Comparison of ENCODE assay signal across 8 cellular contexts in the genomic region with DNA sequence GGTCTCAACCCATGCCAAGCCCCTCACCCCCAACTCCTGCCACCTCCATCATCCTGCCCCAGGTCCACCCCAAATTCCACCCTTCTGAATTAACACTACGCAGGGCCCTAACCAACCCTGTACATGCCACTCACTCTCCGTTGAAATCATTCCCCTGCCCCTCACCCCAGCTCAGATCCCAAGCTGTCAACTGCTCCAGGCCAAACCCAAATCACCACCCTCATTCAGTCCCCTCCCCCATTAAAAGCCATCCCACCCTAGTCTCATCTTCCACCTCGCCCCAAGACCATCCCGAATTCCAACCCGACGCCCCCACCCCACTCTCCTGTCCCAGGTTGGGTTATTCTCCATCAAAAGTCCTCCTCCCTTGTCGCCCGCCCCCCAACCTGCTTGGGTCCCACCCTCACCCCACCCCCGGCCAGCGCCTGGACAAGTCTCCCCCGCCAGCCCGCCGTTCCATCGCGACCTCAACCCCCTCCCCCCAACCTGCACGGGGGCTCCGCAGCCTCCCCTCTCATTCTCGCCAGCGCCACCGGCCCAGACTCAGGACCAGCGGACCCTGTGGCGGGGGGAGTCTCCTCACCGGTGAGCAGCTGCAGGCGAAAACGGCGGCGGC. TPM values are rescaled to one million over a fixed set of nuclear protein-coding genes. Genes with fewer than 3 reads are reported as not detected.
A peak's percentile ranks its signal among the peaks of the same experiment; 100 is the strongest.
DNase-seq lines count a peak whose midpoint lies in the region; ATAC-seq, FAIRE-seq and TF ChIP-seq lines count a peak whose summit lies in the region.

No MANE protein-coding gene starts in this region.

- intact Hi-C loops in K562 (cut with micrococcal nuclease), result no loop called here
- intact Hi-C loops in HepG2 (cut with micrococcal nuclease; ENCODE audit: unreplicated experiment), result no loop called here

- H3K4me3 ChIP-seq in BLaER1, result peak overlapping the region; percentile 86
- peak overlapping the region; percentile 76 for H3K4me3 ChIP-seq in K562
- peak overlapping the region; percentile 69 to 87 (median 71) for H3K4me3 ChIP-seq in HepG2 (replicated peaks in 1 of 3; ENCODE audit: insufficient read depth in 1 of 3, low read depth in 2 of 3, low read length in 3 of 3)
- peak overlapping the region; percentile 81 for H3K4me3 ChIP-seq in thymus (ENCODE audit: low read length)

- TF ChIP-seq POLR2A in K562 (conservative IDR thresholded peaks at IDR 0.05) (no peak), HepG2 (IDR thresholded peaks at IDR 0.05; ENCODE audit: insufficient read depth in 1 of 2, low read depth in 2 of 2, low read length in 2 of 2) (no peak), GM18505 (IDR thresholded peaks at IDR 0.05; ENCODE audit: borderline replicate concordance, extremely low read depth, insufficient read depth, insufficient read length) (no peak)

- H3K9ac ChIP-seq in BLaER1 (peak overlapping the region; percentile 85), K562 (ENCODE audit: insufficient read depth in 1 of 2, low read depth in 2 of 2, low read length in 2 of 2) (peak overlapping the region; percentile 49 to 91; a peak in 3 of 4 replicates), HepG2 (ENCODE audit: insufficient read depth, low read depth, low read length) (peak overlapping the region; percentile 65)

- peak; percentile 17 for ATAC-seq in HG02870 (IDR thresholded peaks at IDR 0.05; ENCODE audit: unreplicated experiment)
- ATAC-seq in K562, result no peak
- no peak for ATAC-seq in HepG2
- ATAC-seq in GM18505 (IDR thresholded peaks at IDR 0.05; ENCODE audit: unreplicated experiment), result no peak
- no peak for ATAC-seq in HG03565 (IDR thresholded peaks at IDR 0.05; ENCODE audit: unreplicated experiment)

- CTCF ChIA-PET in K562 (lab: Yijun Ruan, JAX; ENCODE audit: low intra/inter-chr PET ratio) (no interaction called here), HepG2 (lab: Yijun Ruan, JAX; ENCODE audit: low intra/inter-chr PET ratio, low total read pairs) (no interaction called here)

- H3K4me2 ChIP-seq in BLaER1 (peak overlapping the region; percentile 98), K562 (ENCODE audit: insufficient read depth, low read length) (peak overlapping the region; percentile 100), HepG2 (ENCODE audit: low read depth, low read length) (peak overlapping the region; percentile 95)

- H3K36me3 ChIP-seq in BLaER1 (no peaks in the 10 kb centered on the region), K562 (ENCODE audit: control insufficient read depth, insufficient read depth, low read length) (no peaks in the 10 kb centered on the region), HepG2 (replicated peaks in 1 of 2; ENCODE audit: control insufficient read depth in 1 of 2, insufficient read depth in 2 of 2, low read length in 2 of 2) (no peaks in the 10 kb centered on the region), thymus (ENCODE audit: control insufficient read depth, insufficient read depth) (no peaks in the 10 kb centered on the region)

- H3K9me1 ChIP-seq in K562 (ENCODE audit: control insufficient read depth, insufficient read depth, low read length), result no peaks in the 10 kb centered on the region

- 7% methylated on average over 19 of the region's 27 CpGs for WGBS in K562 (ENCODE audit: insufficient coverage, low coverage, missing lambda C conversion rate)
- 5% methylated on average over 26 of the region's 27 CpGs for WGBS in HepG2 (ENCODE audit: low lambda C conversion rate)
- 5% methylated on average over 27 of the region's 27 CpGs for WGBS in thymus

- POLR2A ChIA-PET in K562 (lab: Yijun Ruan, JAX) (interaction anchor here (0.6 to 1.0 kb wide), 2 partner anchors 246 to 1258 kb away, joined by 3 read pairs; no protein-coding TSS in a partner anchor), HepG2 (lab: Yijun Ruan, JAX) (interaction anchor here (0.6 to 1.4 kb wide), 2 partner anchors 43 to 273 kb away, joined by 4 to 5 read pairs; no protein-coding TSS in a partner anchor)

- peaks cover 55% of the 10 kb centered on the region for H3K4me1 ChIP-seq in BLaER1
- H3K4me1 ChIP-seq in K562 (replicated peaks in 1 of 2; ENCODE audit: control insufficient read depth in 2 of 2, insufficient read depth in 2 of 2, low read length in 2 of 2), result peaks cover 16 to 21% of the 10 kb centered on the region in 2 experiments
- H3K4me1 ChIP-seq in HepG2 (ENCODE audit: insufficient read depth, low read length), result peaks cover 54% of the 10 kb centered on the region
- H3K4me1 ChIP-seq in thymus (ENCODE audit: control insufficient read depth, insufficient read depth, low read length), result peaks cover 9% of the 10 kb centered on the region

- in situ Hi-C loops in K562 (cut with MboI) (no loop called here), HepG2 (cut with HindIII; ENCODE audit: extremely low pct_ligation_motif_present, low pct_unique_long_range_greater_than_20kb) (no loop called here)

- H4K20me1 ChIP-seq in BLaER1 (no peaks in the 10 kb centered on the region; the same call in 1 of the 2 replicates), K562 (replicated peaks; ENCODE audit: control insufficient read depth, insufficient read depth, low read length) (no peaks in the 10 kb centered on the region), HepG2 (ENCODE audit: insufficient read depth, low read length) (no peaks in the 10 kb centered on the region)

- TF ChIP-seq RAD21 in K562 (CRISPR knock-in tag; conservative IDR thresholded peaks at IDR 0.05 in 1 of 2, IDR thresholded peaks at IDR 0.05 in 1 of 2) (no peak), HepG2 (CRISPR knock-in tag; IDR thresholded peaks at IDR 0.05) (no peak)

- TF ChIP-seq CTCF in K562 (IDR thresholded peaks at IDR 0.05 in 2 of 3, conservative IDR thresholded peaks at IDR 0.05 in 1 of 3; ENCODE audit: insufficient read depth in 2 of 3, low read depth in 1 of 3, low read length in 3 of 3) (no peak), HepG2 (CRISPR knock-in tag; IDR thresholded peaks at IDR 0.05) (no peak)

- DNase-seq in K562 (ENCODE audit: extremely low read depth in 1 of 4, low spot score in 3 of 4) (peak in 1 of 4 experiments; percentile 10), HepG2 (ENCODE audit: low spot score) (no peak), LoVo (ENCODE audit: low spot score) (no peak)

- H3K79me2 ChIP-seq in K562 (ENCODE audit: control insufficient read depth, insufficient read depth, low read length), result peaks cover 6% of the 10 kb centered on the region; the same call in 2 of the 3 replicates
- H3K79me2 ChIP-seq in HepG2 (ENCODE audit: insufficient read depth, low read length), result peaks cover 45% of the 10 kb centered on the region

- H3K9me3 ChIP-seq in BLaER1 (no peaks in the 10 kb centered on the region), K562 (replicated peaks; ENCODE audit: control insufficient read depth, insufficient read depth, low read depth, low read length) (no peaks in the 10 kb centered on the region), HepG2 (ENCODE audit: low read length) (no peaks in the 10 kb centered on the region), thymus (ENCODE audit: control insufficient read depth) (no peaks in the 10 kb centered on the region)

- TF ChIP-seq EP300 in K562 (IDR thresholded peaks at IDR 0.05; ENCODE audit: low read length) (no peak), HepG2 (IDR thresholded peaks at IDR 0.05; ENCODE audit: low read depth in 2 of 2, low read length in 2 of 2) (no peak), HepG2 (CRISPR knock-in tag; IDR thresholded peaks at IDR 0.05; ENCODE audit: borderline replicate concordance) (no peak)

- no peaks in the 10 kb centered on the region for H3K27me3 ChIP-seq in BLaER1
- H3K27me3 ChIP-seq in K562 (ENCODE audit: control insufficient read depth in 2 of 2, insufficient read depth in 2 of 2, low read length in 2 of 2), result no peaks in the 10 kb centered on the region
- no peaks in the 10 kb centered on the region; a peak in 1 of 5 replicates for H3K27me3 ChIP-seq in HepG2 (ENCODE audit: control insufficient read depth in 1 of 2, insufficient read depth in 2 of 2, low read length in 2 of 2)
- H3K27me3 ChIP-seq in thymus (ENCODE audit: control insufficient read depth, insufficient read depth), result no peaks in the 10 kb centered on the region

- no peak for FAIRE-seq in K562 (lab: Jason Lieb, UNC)
- FAIRE-seq in HepG2 (lab: Jason Lieb, UNC), result no peak

- BruUV-seq in K562 (replicated peaks; lab: Mats Ljungman, UMichigan), result no TSS peak
- BruUV-seq in HepG2 (replicated peaks; lab: Mats Ljungman, UMichigan), result no TSS peak

- H2AFZ ChIP-seq in K562 (ENCODE audit: low read depth, low read length) (peak overlapping the region; percentile 99), HepG2 (ENCODE audit: low read length) (no peak overlapping the region)

- H3K27ac ChIP-seq in BLaER1, result peak overlapping the region; percentile 84
- no peak overlapping the region; the same call in 2 of the 3 replicates for H3K27ac ChIP-seq in K562 (ENCODE audit: extremely low read depth, low read depth, low read length)
- H3K27ac ChIP-seq in HepG2 (ENCODE audit: extremely low read length, insufficient read depth, low read length), result peak overlapping the region; percentile 59
- peak overlapping the region; percentile 81 for H3K27ac ChIP-seq in thymus (ENCODE audit: low read depth)

RNA-seq across cellular contexts. Expression of gene FAM168A, which starts 0.5 kb away (rescaled TPM):
- 6.6 and 8.0 TPM in 2 replicates for total RNA-seq in K562 (2011; cell fraction: chromatin; rRNA removed; ENCODE audit: low replicate concordance)
- total RNA-seq in K562 (2011; cell fraction: nucleolus; rRNA removed), result 3.7 and 4.7 TPM in 2 replicates
- total RNA-seq in K562 (2011; cell fraction: nucleoplasm; rRNA removed), result 8.6 and 13.1 TPM in 2 replicates
- total RNA-seq in K562 (2014; rRNA removed) (2.5 and 2.7 TPM in 2 replicates), K562 (2014; rRNA removed; fragmentation: Illumina TruSeq; extraction: Trizol) (2.6 and 2.9 TPM in 2 replicates), K562 (2015; rRNA removed; fragmentation: Illumina TruSeq; extraction: Trizol) (3.5 and 4.4 TPM in 2 replicates), K562 (2021) (7.1 and 7.2 TPM in 2 replicates), HepG2 (2016; rRNA removed; fragmentation: Illumina TruSeq; extraction: Trizol) (13.9 and 15.0 TPM in 2 replicates)
- polyA plus RNA-seq in K562 (2011; rRNA removed) (3.0 and 4.8 TPM in 2 replicates), K562 (2014; fragmentation: Illumina TruSeq; extraction: Trizol) (4.8 TPM in 2 replicates), K562 (2014; fragmentation: Nextera tagmentation; extraction: Ambion mirVana) (under 1 TPM; 0.44 to 0.69 TPM), K562 (2014; rRNA removed) (2.5 and 3.5 TPM in 2 replicates), HepG2 (2011; rRNA removed) (15.8 and 17.5 TPM in 2 replicates), thymus (6.8 TPM)
- 4.2 and 4.7 TPM in 2 replicates for polyA plus RNA-seq in K562 (2011; cell fraction: cytosol; rRNA removed)
- 10.6 and 13.9 TPM in 2 replicates for polyA plus RNA-seq in K562 (2011; cell fraction: nucleus; rRNA removed)
- 5.3 and 8.3 TPM in 2 replicates for polyA plus RNA-seq in K562 (2012)
- 3.7 and 4.9 TPM in 2 replicates for polyA minus RNA-seq in K562 (2011; rRNA and poly(A)+ RNA removed)
- 3.2 and 3.5 TPM in 2 replicates for polyA minus RNA-seq in K562 (2011; cell fraction: cytosol; rRNA and poly(A)+ RNA removed)
- 3.6 and 4.6 TPM in 2 replicates for polyA minus RNA-seq in K562 (2011; cell fraction: nucleus; rRNA and poly(A)+ RNA removed)
- total RNA-seq in HepG2 (2016; cell fraction: cytosol; rRNA removed; fragmentation: Illumina TruSeq; extraction: Trizol; ENCODE audit: low read depth), result 0.91 and 0.97 TPM in 2 replicates
- total RNA-seq in HepG2 (2016; cell fraction: insoluble cytoplasmic fraction; rRNA removed; fragmentation: Illumina TruSeq; extraction: Trizol), result 14.3 and 14.4 TPM in 2 replicates
- 6.4 and 7.1 TPM in 2 replicates for total RNA-seq in HepG2 (2016; cell fraction: membrane; rRNA removed; fragmentation: Illumina TruSeq; extraction: Trizol)
- 13.5 and 14.9 TPM in 2 replicates for total RNA-seq in HepG2 (2016; cell fraction: nucleus; rRNA removed; fragmentation: Illumina TruSeq; extraction: Trizol)
- polyA plus RNA-seq in HepG2 (2011; cell fraction: cytosol; rRNA removed), result 7.8 and 8.6 TPM in 2 replicates
- 24.2 and 33.5 TPM in 2 replicates for polyA plus RNA-seq in HepG2 (2011; cell fraction: nucleus; rRNA removed)
- 14.4 and 14.7 TPM in 2 replicates for polyA plus RNA-seq in HepG2 (2012)
- 0.77 and 0.78 TPM in 2 replicates for polyA plus RNA-seq in HepG2 (2016; cell fraction: cytosol; fragmentation: Illumina TruSeq; extraction: Trizol; ENCODE audit: low read depth)
- polyA plus RNA-seq in HepG2 (2016; cell fraction: insoluble cytoplasmic fraction; fragmentation: Illumina TruSeq; extraction: Trizol; ENCODE audit: low read depth), result 11.3 and 13.2 TPM in 2 replicates
- 3.0 and 3.2 TPM in 2 replicates for polyA plus RNA-seq in HepG2 (2016; cell fraction: membrane; fragmentation: Illumina TruSeq; extraction: Trizol; ENCODE audit: low read depth)
- 16.9 and 17.7 TPM in 2 replicates for polyA plus RNA-seq in HepG2 (2016; cell fraction: nucleus; fragmentation: Illumina TruSeq; extraction: Trizol; ENCODE audit: insufficient read depth, low read depth)
- polyA minus RNA-seq in HepG2 (2011; rRNA and poly(A)+ RNA removed; ENCODE audit: low replicate concordance), result 28.4 and 45.6 TPM in 2 replicates
- 12.5 and 15.3 TPM in 2 replicates for polyA minus RNA-seq in HepG2 (2011; cell fraction: cytosol; rRNA and poly(A)+ RNA removed)
- polyA minus RNA-seq in HepG2 (2011; cell fraction: nucleus; rRNA and poly(A)+ RNA removed), result 15.4 and 17.0 TPM in 2 replicates

RNA-seq across cellular contexts. Expression of gene PLEKHB1, which starts 48.9 kb away (rescaled TPM):
- total RNA-seq in K562 (2011; cell fraction: chromatin; rRNA removed; ENCODE audit: low replicate concordance), result 0.60 TPM in 1 of 2 replicates, not detected in the other
- total RNA-seq in K562 (2011; cell fraction: nucleolus; rRNA removed), result 1.2 TPM in 1 of 2 replicates, not detected in the other
- total RNA-seq in K562 (2011; cell fraction: nucleoplasm; rRNA removed), result not detected in 2 replicates
- total RNA-seq in K562 (2014; rRNA removed) (0.61 TPM in 1 of 2 replicates, not detected in the other), K562 (2014; rRNA removed; fragmentation: Illumina TruSeq; extraction: Trizol) (0.10 and 0.25 TPM in 2 replicates), K562 (2015; rRNA removed; fragmentation: Illumina TruSeq; extraction: Trizol) (0.07 TPM in 1 of 2 replicates, not detected in the other), K562 (2021) (0.27 and 0.62 TPM in 2 replicates), HepG2 (2016; rRNA removed; fragmentation: Illumina TruSeq; extraction: Trizol) (68.0 and 71.7 TPM in 2 replicates)
- polyA plus RNA-seq in K562 (2011; rRNA removed) (0.08 and 0.52 TPM in 2 replicates), K562 (2014; fragmentation: Illumina TruSeq; extraction: Trizol) (0.10 and 0.12 TPM in 2 replicates), K562 (2014; fragmentation: Nextera tagmentation; extraction: Ambion mirVana) (under 1 TPM; 0.13 to 0.17 TPM), K562 (2014; rRNA removed) (0.49 TPM in 1 of 2 replicates, not detected in the other), HepG2 (2011; rRNA removed) (77.1 and 99.3 TPM in 2 replicates), thymus (6.1 TPM)
- polyA plus RNA-seq in K562 (2011; cell fraction: cytosol; rRNA removed), result 0.13 and 0.55 TPM in 2 replicates
- 0.44 and 0.97 TPM in 2 replicates for polyA plus RNA-seq in K562 (2011; cell fraction: nucleus; rRNA removed)
- 0.25 and 0.39 TPM in 2 replicates for polyA plus RNA-seq in K562 (2012)
- 0.14 TPM in 1 of 2 replicates, not detected in the other for polyA minus RNA-seq in K562 (2011; rRNA and poly(A)+ RNA removed)
- polyA minus RNA-seq in K562 (2011; cell fraction: cytosol; rRNA and poly(A)+ RNA removed), result not detected in 2 replicates
- not detected in 2 replicates for polyA minus RNA-seq in K562 (2011; cell fraction: nucleus; rRNA and poly(A)+ RNA removed)
- 14.1 and 14.6 TPM in 2 replicates for total RNA-seq in HepG2 (2016; cell fraction: cytosol; rRNA removed; fragmentation: Illumina TruSeq; extraction: Trizol; ENCODE audit: low read depth)
- total RNA-seq in HepG2 (2016; cell fraction: insoluble cytoplasmic fraction; rRNA removed; fragmentation: Illumina TruSeq; extraction: Trizol), result 68.8 and 77.9 TPM in 2 replicates
- 30.3 and 30.6 TPM in 2 replicates for total RNA-seq in HepG2 (2016; cell fraction: membrane; rRNA removed; fragmentation: Illumina TruSeq; extraction: Trizol)
- total RNA-seq in HepG2 (2016; cell fraction: nucleus; rRNA removed; fragmentation: Illumina TruSeq; extraction: Trizol), result 31.7 and 39.9 TPM in 2 replicates
- polyA plus RNA-seq in HepG2 (2011; cell fraction: cytosol; rRNA removed), result 95.0 and 157 TPM in 2 replicates
- polyA plus RNA-seq in HepG2 (2011; cell fraction: nucleus; rRNA removed), result 107 and 154 TPM in 2 replicates
- 47.9 and 54.0 TPM in 2 replicates for polyA plus RNA-seq in HepG2 (2012)
- 16.0 and 24.3 TPM in 2 replicates for polyA plus RNA-seq in HepG2 (2016; cell fraction: cytosol; fragmentation: Illumina TruSeq; extraction: Trizol; ENCODE audit: low read depth)
- 128 and 133 TPM in 2 replicates for polyA plus RNA-seq in HepG2 (2016; cell fraction: insoluble cytoplasmic fraction; fragmentation: Illumina TruSeq; extraction: Trizol; ENCODE audit: low read depth)
- polyA plus RNA-seq in HepG2 (2016; cell fraction: membrane; fragmentation: Illumina TruSeq; extraction: Trizol; ENCODE audit: low read depth), result 43.9 and 47.0 TPM in 2 replicates
- 69.9 and 81.4 TPM in 2 replicates for polyA plus RNA-seq in HepG2 (2016; cell fraction: nucleus; fragmentation: Illumina TruSeq; extraction: Trizol; ENCODE audit: insufficient read depth, low read depth)
- 0.09 and 172 TPM in 2 replicates for polyA minus RNA-seq in HepG2 (2011; rRNA and poly(A)+ RNA removed; ENCODE audit: low replicate concordance)
- polyA minus RNA-seq in HepG2 (2011; cell fraction: cytosol; rRNA and poly(A)+ RNA removed), result 66.4 and 67.7 TPM in 2 replicates
- 33.3 and 41.1 TPM in 2 replicates for polyA minus RNA-seq in HepG2 (2011; cell fraction: nucleus; rRNA and poly(A)+ RNA removed)
